Comparison of ENCODE assay signal across 7 cellular contexts in genomic region chr11:60615497-60615896, GRCh38.
"Had no signal": no experiment of that assay in that cellular context is flagged by ENCODE, and none has a peak within 500 bp of the region (broad histone marks: within the 10 kb centered on the region; RNA-seq: fewer than 3 reads in every experiment).

No MANE protein-coding gene starts in this region.

- H3K4me3 ChIP-seq: GM23338 had no signal

- DNase-seq: H9, HCEC 1CT, IMR-90 had no signal

- FAIRE-seq: H1, H54, HTR-8/SVneo had no signal

- H2AFZ ChIP-seq: GM23338 had no signal

- ATAC-seq: GM23338 had no signal

- H3K4me3 Mint-ChIP-seq: GM23338, H9 had no signal

- H3K4me2 ChIP-seq: GM23338 had no signal

- H3K27ac Mint-ChIP-seq: GM23338, H9 had no signal

- H3K4me1 Mint-ChIP-seq: GM23338 had no signal
